3 cellular contexts compared by ENCODE assay signal in genomic region chr5:23571059-23571458, GRCh38.
"Had no signal": no experiment of that assay in that cellular context is flagged by ENCODE, and none has a peak within 500 bp of the region (broad histone marks: within the 10 kb centered on the region; RNA-seq: fewer than 3 reads in every experiment).

No MANE protein-coding gene starts in this region.

- H3K4me3 ChIP-seq: GM12878 had no signal

- ATAC-seq: GM12878 had no signal

- DNase-seq: GDM1, GF-D8 had no signal
